ENCODE assay signal across 8 cellular contexts in genomic region chr6:37314803-37315515, GRCh38. TPM values are rescaled to one million over a fixed set of nuclear protein-coding genes. Genes with fewer than 3 reads are reported as not detected.
DNase-seq lines count a peak whose midpoint lies in the region; ATAC-seq, FAIRE-seq and TF ChIP-seq lines count a peak whose summit lies in the region.

No MANE protein-coding gene starts in this region.

- no peaks in the 10 kb centered on the region for H3K9me3 Mint-ChIP-seq in CD4-positive, alpha-beta T cell

- peak; percentile 97 for TF ChIP-seq RAD21 in K562 (CRISPR knock-in tag; conservative IDR thresholded peaks at IDR 0.05 in 1 of 2, IDR thresholded peaks at IDR 0.05 in 1 of 2)

- intact Hi-C loops in CD4-positive, alpha-beta T cell (cut with DNase I, micrococcal nuclease): loop anchor here (5.0 to 10.0 kb wide), 2 partner anchors 298 to 300 kb away; no protein-coding TSS in a partner anchor
- intact Hi-C loops in K562 (cut with micrococcal nuclease) (loop anchor here (1.0 to 2.0 kb wide), 7 partner anchors 13 to 297 kb away; partner anchors contain the start of gene TBC1D22B), right lobe of liver (cut with DNase I) (no loop called here), aorta (cut with DNase I) (no loop called here)

- in situ Hi-C loops in K562 (cut with MboI): loop anchor here (5.0 kb wide), 2 partner anchors 103 to 293 kb away; no protein-coding TSS in a partner anchor

- H3K36me3 ChIP-seq in K562 (ENCODE audit: control insufficient read depth, insufficient read depth, low read length) (peaks cover 72% of the 10 kb centered on the region), right lobe of liver (peaks cover 0 to 44% (median 15%) of the 10 kb centered on the region in 4 donors), aorta (ENCODE audit: control insufficient read depth in 1 of 2, insufficient read depth in 2 of 2, low read length in 1 of 2) (peaks cover 0 to 18% of the 10 kb centered on the region in 2 donors)

- TF ChIP-seq EP300 in K562 (IDR thresholded peaks at IDR 0.05; ENCODE audit: low read length): peak; percentile 99

- DNase-seq in CD4-positive, alpha-beta T cell: peak in 5 of 10 experiments; percentile 1 to 34 (median 17)
- DNase-seq in HPDE6-E6E7 (ENCODE audit: extremely low spot score): peak; percentile 60
- peak; percentile 28 for DNase-seq in RPMI7951 (ENCODE audit: low read depth)
- DNase-seq in K562 (ENCODE audit: extremely low read depth in 1 of 4, low spot score in 3 of 4): peak; percentile 95 to 99 (median 98)
- DNase-seq in right lobe of liver: peak in 2 of 3 donors; percentile 49 to 52
- no peak for DNase-seq in aorta
- DNase-seq in DMS79 treated with DMSO at 0.1 percent for 48 hours (lab: John Stamatoyannopoulos, UW): no peak
- no peak for DNase-seq in COR-L47 (lab: John Stamatoyannopoulos, UW)

- peak overlapping the region in 1 of 2 experiments; percentile 47; a peak in 3 of 4 replicates for H3K9ac ChIP-seq in K562 (ENCODE audit: insufficient read depth in 1 of 2, low read depth in 2 of 2, low read length in 2 of 2)

- TF ChIP-seq POLR2A in K562 (conservative IDR thresholded peaks at IDR 0.05) (no peak), right lobe of liver (IDR thresholded peaks at IDR 0.05) (no peak)

- no peak overlapping the region for H3K27ac Mint-ChIP-seq in CD4-positive, alpha-beta T cell

- H3K79me2 ChIP-seq in K562 (ENCODE audit: control insufficient read depth, insufficient read depth, low read length): no peaks in the 10 kb centered on the region

- H3K27me3 ChIP-seq in CD4-positive, alpha-beta T cell (ENCODE audit: control insufficient read depth, insufficient read depth, low read length): no peaks in the 10 kb centered on the region
- H3K27me3 ChIP-seq in K562 (ENCODE audit: control insufficient read depth in 2 of 2, insufficient read depth in 2 of 2, low read length in 2 of 2) (no peaks in the 10 kb centered on the region), right lobe of liver (no peaks in the 10 kb centered on the region), aorta (ENCODE audit: control insufficient read depth in 1 of 2, insufficient read depth in 2 of 2, low read length in 1 of 2) (no peaks in the 10 kb centered on the region)

- FAIRE-seq in K562 (lab: Jason Lieb, UNC): peak; percentile 99

- peak; percentile 49 for ATAC-seq in CD4-positive, alpha-beta T cell (ENCODE audit: poor library complexity)
- ATAC-seq in K562 (peak; percentile 96), right lobe of liver (peak; percentile 77 to 84 (median 82)), aorta (ENCODE audit: low FRiP score) (no peak)

- no peaks in the 10 kb centered on the region for H3K9me3 ChIP-seq in CD4-positive, alpha-beta T cell (ENCODE audit: control insufficient read depth, low read length)
- H3K9me3 ChIP-seq in K562 (replicated peaks; ENCODE audit: control insufficient read depth, insufficient read depth, low read depth, low read length): no peaks in the 10 kb centered on the region
- no peaks in the 10 kb centered on the region for H3K9me3 ChIP-seq in right lobe of liver
- H3K9me3 ChIP-seq in aorta (ENCODE audit: control insufficient read depth, low read length): no peaks in the 10 kb centered on the region

- H3K4me3 ChIP-seq in K562 (no peak overlapping the region), right lobe of liver (no peak overlapping the region), aorta (ENCODE audit: low read length in 2 of 2) (no peak overlapping the region)

- CTCF ChIA-PET in CD4-positive, alpha-beta T cell (lab: Charles Lee): interaction anchor here (0.5 to 1.8 kb wide), 6 partner anchors 10 to 297 kb away, joined by 3 to 7 read pairs (median 4); no protein-coding TSS in a partner anchor
- CTCF ChIA-PET in K562 (lab: Yijun Ruan, JAX; ENCODE audit: low intra/inter-chr PET ratio): interaction anchor here (0.6 to 2.5 kb wide), 9 partner anchors 102 to 700 kb away, joined by 3 to 36 read pairs (median 5); no protein-coding TSS in a partner anchor

- TF ChIP-seq CTCF in CD4-positive, alpha-beta T cell (IDR thresholded peaks at IDR 0.05): peak; percentile 46
- TF ChIP-seq CTCF in K562 (IDR thresholded peaks at IDR 0.05 in 2 of 3, conservative IDR thresholded peaks at IDR 0.05 in 1 of 3; ENCODE audit: insufficient read depth in 2 of 3, low read depth in 1 of 3, low read length in 3 of 3): peak; percentile 95 to 99 (median 99)
- TF ChIP-seq CTCF in right lobe of liver (IDR thresholded peaks at IDR 0.05): peak; percentile 35 to 68 (median 66)

- peaks cover 5% of the 10 kb centered on the region for H3K4me1 Mint-ChIP-seq in CD4-positive, alpha-beta T cell (ENCODE audit: low read depth)

- H3K4me2 ChIP-seq in K562 (ENCODE audit: insufficient read depth, low read length): peak overlapping the region; percentile 27; the same call in 1 of the 2 replicates

- no peaks in the 10 kb centered on the region for H3K27me3 Mint-ChIP-seq in CD4-positive, alpha-beta T cell

- no peak overlapping the region for H3K27ac ChIP-seq in CD4-positive, alpha-beta T cell (ENCODE audit: low read depth, low read length)
- H3K27ac ChIP-seq in K562 (ENCODE audit: extremely low read depth, low read depth, low read length) (peak overlapping the region; percentile 79), right lobe of liver (no peak overlapping the region), aorta (ENCODE audit: low read depth in 1 of 2, low read length in 2 of 2) (no peak overlapping the region)

- WGBS in K562 (ENCODE audit: insufficient coverage, low coverage, missing lambda C conversion rate): 32% methylated on average over 11 of the region's 11 CpGs
- WGBS in right lobe of liver (ENCODE audit: insufficient coverage, low coverage, low lambda C conversion rate, missing lambda C conversion rate): 58% methylated on average over 10 of the region's 11 CpGs
- 72 to 73% methylated on average over 11 of the region's 11 CpGs for WGBS in aorta, 2 donors

- no TSS peak for BruUV-seq in K562 (replicated peaks; lab: Mats Ljungman, UMichigan)

- no peaks in the 10 kb centered on the region; the same call in 1 of the 2 replicates for H4K20me1 ChIP-seq in K562 (replicated peaks; ENCODE audit: control insufficient read depth, insufficient read depth, low read length)

- H3K9me1 ChIP-seq in K562 (ENCODE audit: control insufficient read depth, insufficient read depth, low read length): peaks cover 5% of the 10 kb centered on the region

- POLR2A ChIA-PET in CD4-positive, alpha-beta T cell (lab: Charles Lee): no interaction called here
- POLR2A ChIA-PET in K562 (lab: Yijun Ruan, JAX): interaction anchor here (0.5 to 2.8 kb wide), 11 partner anchors 9 to 281 kb away, joined by 3 to 25 read pairs (median 3); no protein-coding TSS in a partner anchor

- peaks cover 44% of the 10 kb centered on the region for H3K36me3 Mint-ChIP-seq in CD4-positive, alpha-beta T cell (ENCODE audit: low read depth)

- no peak overlapping the region for H2AFZ ChIP-seq in K562 (ENCODE audit: low read depth, low read length)

- no peak overlapping the region for H3K4me3 Mint-ChIP-seq in CD4-positive, alpha-beta T cell

- H3K4me1 ChIP-seq in K562 (replicated peaks in 1 of 2; ENCODE audit: control insufficient read depth in 2 of 2, insufficient read depth in 2 of 2, low read length in 2 of 2) (peaks cover 21 to 38% of the 10 kb centered on the region in 2 experiments), right lobe of liver (no peaks in the 10 kb centered on the region), aorta (ENCODE audit: control insufficient read depth in 1 of 2, insufficient read depth in 2 of 2, low read length in 2 of 2) (no peaks in the 10 kb centered on the region)

RNA-seq across cellular contexts. Expression of gene RNF8, which starts 38.8 kb away (rescaled TPM):
- 1 to 10 TPM; 4.9 to 5.9 TPM for total RNA-seq in CD4-positive, alpha-beta T cell
- 18.0 and 25.5 TPM in 2 replicates for total RNA-seq in RPMI7951 (2014; rRNA removed; shearing (Covaris generic))
- 19.2 and 43.1 TPM in 2 replicates for total RNA-seq in K562 (2011; cell fraction: chromatin; rRNA removed; ENCODE audit: low replicate concordance)
- total RNA-seq in K562 (2011; cell fraction: nucleolus; rRNA removed): 12.0 and 14.1 TPM in 2 replicates
- total RNA-seq in K562 (2011; cell fraction: nucleoplasm; rRNA removed): 25.6 and 32.9 TPM in 2 replicates
- 37.3 and 37.5 TPM in 2 replicates for total RNA-seq in K562 (2014; rRNA removed)
- total RNA-seq in K562 (2014; rRNA removed; fragmentation: Illumina TruSeq; extraction: Trizol): 42.8 and 50.8 TPM in 2 replicates
- 38.6 and 45.5 TPM in 2 replicates for total RNA-seq in K562 (2015; rRNA removed; fragmentation: Illumina TruSeq; extraction: Trizol)
- 28.5 and 30.0 TPM in 2 replicates for total RNA-seq in K562 (2021)
- 28.5 and 35.1 TPM in 2 replicates for polyA plus RNA-seq in K562 (2011; rRNA removed)
- polyA plus RNA-seq in K562 (2011; cell fraction: cytosol; rRNA removed): 10.9 and 16.7 TPM in 2 replicates
- 18.9 and 21.9 TPM in 2 replicates for polyA plus RNA-seq in K562 (2011; cell fraction: nucleus; rRNA removed)
- polyA plus RNA-seq in K562 (2012): 19.3 and 25.3 TPM in 2 replicates
- 42.1 and 47.0 TPM in 2 replicates for polyA plus RNA-seq in K562 (2014; fragmentation: Illumina TruSeq; extraction: Trizol)
- 10 to 100 TPM; 10.6 to 13.0 TPM for polyA plus RNA-seq in K562 (2014; fragmentation: Nextera tagmentation; extraction: Ambion mirVana)
- 36.6 and 40.6 TPM in 2 replicates for polyA plus RNA-seq in K562 (2014; rRNA removed)
- polyA minus RNA-seq in K562 (2011; rRNA and poly(A)+ RNA removed): 24.9 and 30.1 TPM in 2 replicates
- polyA minus RNA-seq in K562 (2011; cell fraction: cytosol; rRNA and poly(A)+ RNA removed): 9.1 and 14.6 TPM in 2 replicates
- 14.9 and 28.0 TPM in 2 replicates for polyA minus RNA-seq in K562 (2011; cell fraction: nucleus; rRNA and poly(A)+ RNA removed)
- 1 to 10 TPM; 4.3 to 7.1 (median 6.1) TPM for total RNA-seq in right lobe of liver
- total RNA-seq in aorta: 10 to 100 TPM; 13.9 to 16.4 TPM
- polyA plus RNA-seq in aorta: 10 to 100 TPM; 14.4 to 15.4 TPM

RNA-seq across cellular contexts. Expression of gene TMEM217, which starts 57.0 kb away (rescaled TPM):
- under 1 TPM; 0.41 to 0.47 TPM for total RNA-seq in CD4-positive, alpha-beta T cell
- total RNA-seq in RPMI7951 (2014; rRNA removed; shearing (Covaris generic)): 0.78 and 0.84 TPM in 2 replicates
- total RNA-seq in K562 (2011; cell fraction: chromatin; rRNA removed; ENCODE audit: low replicate concordance): 9.2 and 9.3 TPM in 2 replicates
- total RNA-seq in K562 (2011; cell fraction: nucleolus; rRNA removed): 6.8 and 8.0 TPM in 2 replicates
- total RNA-seq in K562 (2011; cell fraction: nucleoplasm; rRNA removed): 6.2 and 9.8 TPM in 2 replicates
- total RNA-seq in K562 (2014; rRNA removed) (1.3 and 1.5 TPM in 2 replicates), K562 (2014; rRNA removed; fragmentation: Illumina TruSeq; extraction: Trizol) (1.6 and 2.4 TPM in 2 replicates), K562 (2015; rRNA removed; fragmentation: Illumina TruSeq; extraction: Trizol) (3.3 and 4.0 TPM in 2 replicates), K562 (2021) (1.9 and 2.0 TPM in 2 replicates), right lobe of liver (1 to 10 TPM in 2 of 6 experiments, under 1 TPM in 3, not detected in 1; 0.15 to 5.2 (median 0.92) TPM), aorta (1 to 10 TPM; 2.2 to 2.7 TPM)
- polyA plus RNA-seq in K562 (2011; rRNA removed) (5.0 and 8.0 TPM in 2 replicates), K562 (2014; fragmentation: Illumina TruSeq; extraction: Trizol) (1.9 and 2.3 TPM in 2 replicates), K562 (2014; fragmentation: Nextera tagmentation; extraction: Ambion mirVana) (1 to 10 TPM; 1.8 to 1.9 TPM), K562 (2014; rRNA removed) (2.8 and 3.5 TPM in 2 replicates), aorta (under 1 TPM; 0.50 to 0.54 TPM)
- polyA plus RNA-seq in K562 (2011; cell fraction: cytosol; rRNA removed): 3.3 and 5.8 TPM in 2 replicates
- polyA plus RNA-seq in K562 (2011; cell fraction: nucleus; rRNA removed): 3.6 and 5.0 TPM in 2 replicates
- 3.2 and 3.5 TPM in 2 replicates for polyA plus RNA-seq in K562 (2012)
- polyA minus RNA-seq in K562 (2011; rRNA and poly(A)+ RNA removed): 3.4 and 4.8 TPM in 2 replicates
- 1.5 and 3.3 TPM in 2 replicates for polyA minus RNA-seq in K562 (2011; cell fraction: cytosol; rRNA and poly(A)+ RNA removed)
- polyA minus RNA-seq in K562 (2011; cell fraction: nucleus; rRNA and poly(A)+ RNA removed): 2.0 and 2.4 TPM in 2 replicates

RNA-seq across cellular contexts. Expression of gene TBC1D22B, which starts 57.4 kb away (rescaled TPM):
- total RNA-seq in CD4-positive, alpha-beta T cell: 1 to 10 TPM; 5.9 to 6.6 TPM
- total RNA-seq in RPMI7951 (2014; rRNA removed; shearing (Covaris generic)): 5.5 and 5.9 TPM in 2 replicates
- total RNA-seq in K562 (2011; cell fraction: chromatin; rRNA removed; ENCODE audit: low replicate concordance): 32.9 and 35.9 TPM in 2 replicates
- total RNA-seq in K562 (2011; cell fraction: nucleolus; rRNA removed): 16.1 and 18.0 TPM in 2 replicates
- total RNA-seq in K562 (2011; cell fraction: nucleoplasm; rRNA removed): 22.4 and 25.4 TPM in 2 replicates
- 10.9 and 13.0 TPM in 2 replicates for total RNA-seq in K562 (2014; rRNA removed)
- total RNA-seq in K562 (2014; rRNA removed; fragmentation: Illumina TruSeq; extraction: Trizol): 13.5 and 13.9 TPM in 2 replicates
- 12.3 and 13.1 TPM in 2 replicates for total RNA-seq in K562 (2015; rRNA removed; fragmentation: Illumina TruSeq; extraction: Trizol)
- 16.1 and 17.2 TPM in 2 replicates for total RNA-seq in K562 (2021)
- polyA plus RNA-seq in K562 (2011; rRNA removed): 14.0 and 15.3 TPM in 2 replicates
- polyA plus RNA-seq in K562 (2011; cell fraction: cytosol; rRNA removed): 11.5 and 14.7 TPM in 2 replicates
- 22.4 and 24.0 TPM in 2 replicates for polyA plus RNA-seq in K562 (2011; cell fraction: nucleus; rRNA removed)
- polyA plus RNA-seq in K562 (2012): 12.9 and 19.1 TPM in 2 replicates
- polyA plus RNA-seq in K562 (2014; fragmentation: Illumina TruSeq; extraction: Trizol): 21.7 and 24.2 TPM in 2 replicates
- 1 to 10 TPM; 4.8 to 6.4 TPM for polyA plus RNA-seq in K562 (2014; fragmentation: Nextera tagmentation; extraction: Ambion mirVana)
- polyA plus RNA-seq in K562 (2014; rRNA removed): 14.0 and 14.5 TPM in 2 replicates
- polyA minus RNA-seq in K562 (2011; rRNA and poly(A)+ RNA removed): 10.0 and 11.0 TPM in 2 replicates
- 6.8 and 8.6 TPM in 2 replicates for polyA minus RNA-seq in K562 (2011; cell fraction: cytosol; rRNA and poly(A)+ RNA removed)
- polyA minus RNA-seq in K562 (2011; cell fraction: nucleus; rRNA and poly(A)+ RNA removed): 11.8 and 14.1 TPM in 2 replicates
- total RNA-seq in right lobe of liver: 1 to 10 TPM; 1.3 to 4.0 (median 2.8) TPM
- total RNA-seq in aorta: 10 to 100 TPM; 11.2 to 17.0 TPM
- polyA plus RNA-seq in aorta: 1 to 10 TPM; 3.9 to 4.1 TPM

Comparison
In these comparisons a context has a peak if more than half of its experiments do, and no peak if none do; other contexts are left out.
1. DNase-seq: peak in HPDE6-E6E7 (single experiment), RPMI7951 (single experiment), K562 (4 of 4) and right lobe of liver (2 of 3); none in aorta (0 of 2), DMS79 treated with DMSO at 0.1 percent for 48 hours (single experiment) and COR-L47 (single experiment).
2. CTCF ChIP-seq: peak in every context shown above with its lines; median percentile 99 in K562; 66 in right lobe of liver; 46 in CD4-positive, alpha-beta T cell.
3. intact Hi-C loops: an anchor here in CD4-positive, alpha-beta T cell (5.0 to 10.0 kb wide) and K562 (1.0 to 2.0 kb wide); none called in right lobe of liver and aorta.